9 cellular contexts compared by ENCODE assay signal in genomic region chr10:110850990-110851389, GRCh38. TPM values are rescaled to one million over a fixed set of nuclear protein-coding genes. Genes with fewer than 3 reads are reported as not detected.
DNase-seq lines count a peak whose midpoint lies in the region; ATAC-seq and TF ChIP-seq lines count a peak whose summit lies in the region.
"Had no signal": no experiment of that assay in that cellular context is flagged by ENCODE, and none has a peak within 500 bp of the region (broad histone marks: within the 10 kb centered on the region; RNA-seq: fewer than 3 reads in every experiment).

No MANE protein-coding gene starts in this region.

- POLR2A ChIA-PET in PC-3 (lab: Charles Lee; ENCODE audit: unreplicated experiment): no interaction called here

- H3K27me3 ChIP-seq in PC-3 (ENCODE audit: low read length): no peaks in the 10 kb centered on the region
- H3K27me3 ChIP-seq: MG63 had no signal

- no TSS peak for BruUV-seq in PC-3 (replicated peaks; lab: Mats Ljungman, UMichigan)

- no peaks in the 10 kb centered on the region for H3K27me3 Mint-ChIP-seq in central memory CD8-positive, alpha-beta T cell

- no peak overlapping the region for H3K9ac ChIP-seq in PC-3 (ENCODE audit: low read length)

- no peak for ATAC-seq in central memory CD8-positive, alpha-beta T cell (replicated peaks; ENCODE audit: extremely low read depth, poor library complexity, severe bottlenecking)
- ATAC-seq in PC-3 (no peak), HG03159 (IDR thresholded peaks at IDR 0.05; ENCODE audit: unreplicated experiment) (no peak)

- no peak overlapping the region for H3K4me3 ChIP-seq in skeletal muscle cell (ENCODE audit: low read depth, low read length)
- H3K4me3 ChIP-seq in PC-3 (ENCODE audit: low read length): no peak overlapping the region
- H3K4me3 ChIP-seq: MG63 had no signal

- peaks cover 11% of the 10 kb centered on the region for H3K36me3 Mint-ChIP-seq in central memory CD8-positive, alpha-beta T cell (ENCODE audit: insufficient read depth)

- H3K9me2 ChIP-seq in PC-3 (replicated peaks; ENCODE audit: low read length): no peaks in the 10 kb centered on the region

- intact Hi-C loops in PC-3 (cut with micrococcal nuclease): no loop called here

- no peak overlapping the region for H3K27ac ChIP-seq in PC-3 (ENCODE audit: low read length)

- H3K36me3 ChIP-seq in PC-3 (ENCODE audit: low read depth, low read length): no peaks in the 10 kb centered on the region
- H3K36me3 ChIP-seq: MG63 had no signal

- no peaks in the 10 kb centered on the region for H3K9me3 ChIP-seq in PC-3 (ENCODE audit: low read length)
- H3K9me3 ChIP-seq: MG63 had no signal

- H3K4me1 Mint-ChIP-seq in central memory CD8-positive, alpha-beta T cell: peaks cover 86% of the 10 kb centered on the region

- no peaks in the 10 kb centered on the region for H4K20me1 ChIP-seq in PC-3 (ENCODE audit: low read length)

- H3K9me3 Mint-ChIP-seq in central memory CD8-positive, alpha-beta T cell: peaks cover 5% of the 10 kb centered on the region

- no peak overlapping the region for H2AFZ ChIP-seq in PC-3 (ENCODE audit: low read length)

- DNase-seq in NCI-H2171 treated with DMSO at 0.1 percent for 48 hours (lab: John Stamatoyannopoulos, UW): peak; percentile 25
- no peak for DNase-seq in NCI-H2171 (lab: John Stamatoyannopoulos, UW)
- DNase-seq in RPMI7951 (ENCODE audit: low read depth): peak; percentile 42
- DNase-seq in central memory CD8-positive, alpha-beta T cell (ENCODE audit: low spot score in 2 of 2): no peak
- DNase-seq in skeletal muscle cell (ENCODE audit: low read depth): peak; percentile 53
- DNase-seq in PC-3: no peak
- no peak for DNase-seq in NCI-H187 treated with DMSO at 0.1 percent for 48 hours (lab: John Stamatoyannopoulos, UW)
- DNase-seq: MG63 had no signal

- no peak for TF ChIP-seq CTCF in PC-3 (conservative IDR thresholded peaks at IDR 0.05; ENCODE audit: low read depth, low read length)

- peak overlapping the region; percentile 75 for H3K27ac Mint-ChIP-seq in central memory CD8-positive, alpha-beta T cell (ENCODE audit: low read depth)

- H3K4me2 ChIP-seq in PC-3 (ENCODE audit: low read length): no peak overlapping the region

- no peaks in the 10 kb centered on the region for H3F3A ChIP-seq in PC-3 (ENCODE audit: low read length, unreplicated experiment)

- H3K4me3 Mint-ChIP-seq in central memory CD8-positive, alpha-beta T cell: peak overlapping the region; percentile 65

- peaks cover 16% of the 10 kb centered on the region for H3K4me1 ChIP-seq in PC-3 (ENCODE audit: insufficient read depth, low read length)

- CTCF ChIA-PET in PC-3 (lab: Charles Lee): no interaction called here

- no peaks in the 10 kb centered on the region for H3K79me2 ChIP-seq in PC-3 (ENCODE audit: low read length)

RNA-seq across cellular contexts. Expression of gene PDCD4, which starts 20.7 kb away (rescaled TPM):
- total RNA-seq in RPMI7951 (2014; rRNA removed; shearing (Covaris generic)): 15.5 and 16.3 TPM in 2 replicates
- 19.4 and 24.4 TPM in 2 replicates for total RNA-seq in PC-3 (2014; rRNA removed)

Comparison
In these comparisons a context has a peak if more than half of its experiments do, and no peak if none do; other contexts are left out.
1. DNase-seq: peak in NCI-H2171 treated with DMSO at 0.1 percent for 48 hours (single experiment), RPMI7951 (single experiment) and skeletal muscle cell (single experiment); none in NCI-H2171 (single experiment), central memory CD8-positive, alpha-beta T cell (0 of 2), PC-3 (single experiment) and NCI-H187 treated with DMSO at 0.1 percent for 48 hours (single experiment).